In the genomic region with DNA sequence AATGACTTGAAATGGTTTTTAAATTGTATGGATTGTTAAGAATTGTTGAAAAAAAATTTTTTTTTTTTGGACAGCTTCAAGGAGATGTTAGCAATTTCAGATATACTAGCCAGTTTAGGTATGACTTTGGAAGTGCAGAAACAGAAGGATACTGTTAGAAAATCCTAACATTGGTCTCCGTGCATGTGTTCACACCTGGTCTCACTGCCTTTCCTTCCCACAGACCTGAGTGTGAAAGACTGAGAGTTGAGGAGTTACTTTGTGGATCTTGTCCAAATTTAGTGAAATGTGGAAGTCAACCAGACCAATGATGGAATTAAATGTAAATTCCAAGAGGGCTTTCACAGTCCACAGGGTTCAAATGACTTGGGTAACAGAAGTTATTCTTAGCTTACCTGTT, we compare ENCODE assay signal across 34 cellular contexts.
"Had no signal": no experiment of that assay in that cellular context is flagged by ENCODE, and none has a peak within 500 bp of the region (broad histone marks: within the 10 kb centered on the region; RNA-seq: fewer than 3 reads in every experiment).

No MANE protein-coding gene starts in this region.

- H3K9ac ChIP-seq: KMS-11 had no signal

- H3K36me3 ChIP-seq: MG63 had no signal

- H3K4me3 ChIP-seq: MG63 had no signal

- H3K27me3 ChIP-seq: MG63 had no signal

- H3K27ac ChIP-seq: KMS-11 had no signal

- DNase-seq: Karpas-422, Kasumi-1, MG63, MM.1S, MV-4-11, NCI-H1048, NCI-H1092, NCI-H1092 treated with DMSO at 0.1 percent for 48 hours, NCI-H1105, NCI-H1105 treated with DMSO at 0.1 percent for 48 hours, NCI-H1417, NCI-H1417 treated with DMSO at 0.1 percent for 48 hours, NCI-H1436, NCI-H1436 treated with DMSO at 0.1 percent for 48 hours, NCI-H146, NCI-H1694, NCI-H1694 treated with DMSO at 0.1 percent for 48 hours, NCI-H187, NCI-H187 treated with DMSO at 0.1 percent for 48 hours, NCI-H1930, NCI-H2029, NCI-H2029 treated with DMSO at 0.1 percent for 48 hours, NCI-H2081, NCI-H2107, NCI-H2171, NCI-H2171 treated with DMSO at 0.1 percent for 48 hours, NCI-H2227 treated with DMSO at 0.1 percent for 48 hours, NCI-H226, NCI-H345, NCI-H446, NCI-H446 treated with DMSO at 0.1 percent for 48 hours, NCI-H510A, NCI-H510A treated with DMSO at 0.1 percent for 48 hours had no signal

- H3K9me3 ChIP-seq: MG63 had no signal

- H3K4me2 ChIP-seq: KMS-11 had no signal
